In the genomic region with DNA sequence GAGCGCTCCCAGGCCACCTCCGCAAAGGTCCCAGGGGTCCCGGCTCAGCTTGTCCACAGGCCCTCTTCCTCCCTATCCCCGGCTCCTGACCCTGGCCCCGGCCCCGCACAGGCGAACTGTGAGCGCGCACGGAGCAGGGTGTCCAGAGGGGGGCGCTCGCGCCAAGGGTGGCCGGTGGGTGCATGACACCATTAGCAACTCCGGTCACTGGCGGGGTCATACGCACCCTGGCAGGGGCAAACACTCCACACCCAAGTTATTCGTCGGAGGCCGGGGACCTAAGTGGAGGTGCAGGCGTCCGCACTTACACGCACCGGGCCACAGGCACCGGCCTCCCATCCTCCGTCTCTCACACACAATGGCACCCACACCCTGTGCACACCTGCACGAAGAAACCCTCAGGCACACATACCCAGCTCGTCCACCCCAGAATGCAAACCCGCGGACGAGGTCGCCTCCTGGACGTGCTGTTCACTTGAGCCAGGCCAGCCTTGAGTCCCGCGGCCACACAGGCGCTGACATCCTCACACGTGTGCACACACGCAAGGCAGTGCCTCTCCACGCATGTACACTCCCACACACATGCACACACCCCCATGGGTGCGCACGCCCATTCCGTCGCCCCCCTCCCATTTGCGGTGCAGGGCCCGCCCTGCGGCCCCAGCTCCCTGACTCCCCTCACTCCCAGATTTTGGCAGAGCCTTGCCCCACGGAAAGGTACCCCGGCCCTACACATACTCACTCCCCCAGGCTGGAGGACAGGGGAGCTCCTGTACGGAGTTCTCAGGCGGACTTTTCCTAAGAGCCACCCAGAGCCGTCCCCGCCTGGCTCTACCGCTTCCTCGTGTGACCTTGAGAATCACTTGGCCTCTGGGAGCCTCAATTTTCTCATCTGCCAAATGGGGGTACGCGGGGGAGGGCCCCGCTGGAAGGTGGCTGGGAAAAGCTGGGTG, we compare ENCODE assay signal across 1 cellular context.
TF ChIP-seq lines count a peak whose summit lies in the region.

RASGRP2 (minus strand) TSS at position 552 of the 953 bp plus-strand sequence. CDS start 1,276 bp downstream, outside the sequence.

TF ChIP-seq in HEK293, 187 proteins besides CTCF, POLR2A, EP300 and RAD21 (continued from another document and continues in another):
- TF ChIP-seq ZNF776 (tag by site-specific recombination; IDR thresholded peaks at IDR 0.05; ENCODE audit: borderline replicate concordance) (no peak), SP7 (tag by site-specific recombination; IDR thresholded peaks at IDR 0.05) (no peak), ZFP37 (tag by site-specific recombination; IDR thresholded peaks at IDR 0.05) (no peak), ZNF571 (tag by site-specific recombination; IDR thresholded peaks at IDR 0.05) (no peak), KLF16 (tag by site-specific recombination; IDR thresholded peaks at IDR 0.05) (no peak), ZNF423 (tag by site-specific recombination; IDR thresholded peaks at IDR 0.05) (peak; percentile 86), MZF1 (tag by site-specific recombination; IDR thresholded peaks at IDR 0.05; ENCODE audit: borderline replicate concordance) (no peak), ZNF24 (tag by site-specific recombination; IDR thresholded peaks at IDR 0.05) (no peak), ZNF280C (tag by site-specific recombination; IDR thresholded peaks at IDR 0.05) (no peak), ZNF416 (tag by site-specific recombination; IDR thresholded peaks at IDR 0.05) (no peak), GFI1B (tag by site-specific recombination; IDR thresholded peaks at IDR 0.05) (no peak), HOXC10 (CRISPR knock-in tag; IDR thresholded peaks at IDR 0.05) (no peak), ZSCAN30 (tag by site-specific recombination; IDR thresholded peaks at IDR 0.05) (0 out of 2 replicates have a peak, but pooled peaks have one; percentile 29), KLF8 (tag by site-specific recombination; IDR thresholded peaks at IDR 0.05) (peak; percentile 49), ZNF16 (tag by site-specific recombination; IDR thresholded peaks at IDR 0.05; ENCODE audit: low read depth) (no peak), GLIS2 (tag by site-specific recombination; IDR thresholded peaks at IDR 0.05) (peak; percentile 82), AEBP2 (tag by site-specific recombination; IDR thresholded peaks at IDR 0.05; ENCODE audit: borderline replicate concordance) (no peak), PRDM6 (tag by site-specific recombination; IDR thresholded peaks at IDR 0.05) (no peak), ZSCAN23 (tag by site-specific recombination; IDR thresholded peaks at IDR 0.05) (no peak), ZNF660 (tag by site-specific recombination; IDR thresholded peaks at IDR 0.05) (no peak), ZNF23 (tag by site-specific recombination; IDR thresholded peaks at IDR 0.05; ENCODE audit: borderline replicate concordance) (no peak), WT1 (tag by site-specific recombination; IDR thresholded peaks at IDR 0.05) (no peak; the same call in none of the 2 replicates), GLIS1 (tag by site-specific recombination; IDR thresholded peaks at IDR 0.05) (no peak), ZNF324 (tag by site-specific recombination; IDR thresholded peaks at IDR 0.05) (no peak), PATZ1 (tag by site-specific recombination; IDR thresholded peaks at IDR 0.05) (peak; percentile 58; the same call in 1 of the 2 replicates), ZNF221 (tag by site-specific recombination; IDR thresholded peaks at IDR 0.05; ENCODE audit: borderline replicate concordance) (no peak), ZNF174 (tag by site-specific recombination; IDR thresholded peaks at IDR 0.05) (no peak), ZNF2 (tag by site-specific recombination; IDR thresholded peaks at IDR 0.05) (no peak; the same call in 1 of the 2 replicates), ZNF521 (tag by site-specific recombination; IDR thresholded peaks at IDR 0.05) (no peak), GLI4 (tag by site-specific recombination; IDR thresholded peaks at IDR 0.05) (no peak), ZNF514 (tag by site-specific recombination; IDR thresholded peaks at IDR 0.05) (no peak), ZNF785 (tag by site-specific recombination; IDR thresholded peaks at IDR 0.05) (no peak), ZNF223 (tag by site-specific recombination; IDR thresholded peaks at IDR 0.05) (no peak), ZNF114 (tag by site-specific recombination; IDR thresholded peaks at IDR 0.05) (no peak), BCL6B (tag by site-specific recombination; IDR thresholded peaks at IDR 0.05) (no peak), OVOL3 (tag by site-specific recombination; IDR thresholded peaks at IDR 0.05) (no peak), ZNF654 (tag by site-specific recombination; IDR thresholded peaks at IDR 0.05; ENCODE audit: low read depth) (peak; percentile 58), ZNF501 (tag by site-specific recombination; IDR thresholded peaks at IDR 0.05) (no peak; the same call in 1 of the 2 replicates)
- TF ChIP-seq, protein P1, sequence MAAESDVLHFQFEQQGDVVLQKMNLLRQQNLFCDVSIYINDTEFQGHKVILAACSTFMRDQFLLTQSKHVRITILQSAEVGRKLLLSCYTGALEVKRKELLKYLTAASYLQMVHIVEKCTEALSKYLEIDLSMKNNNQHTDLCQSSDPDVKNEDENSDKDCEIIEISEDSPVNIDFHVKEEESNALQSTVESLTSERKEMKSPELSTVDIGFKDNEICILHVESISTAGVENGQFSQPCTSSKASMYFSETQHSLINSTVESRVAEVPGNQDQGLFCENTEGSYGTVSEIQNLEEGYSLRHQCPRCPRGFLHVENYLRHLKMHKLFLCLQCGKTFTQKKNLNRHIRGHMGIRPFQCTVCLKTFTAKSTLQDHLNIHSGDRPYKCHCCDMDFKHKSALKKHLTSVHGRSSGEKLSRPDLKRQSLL (tag by site-specific recombination; IDR thresholded peaks at IDR 0.05): 0 out of 2 replicates have a peak, but pooled peaks have one; percentile 49
- TF ChIP-seq, protein P2, sequence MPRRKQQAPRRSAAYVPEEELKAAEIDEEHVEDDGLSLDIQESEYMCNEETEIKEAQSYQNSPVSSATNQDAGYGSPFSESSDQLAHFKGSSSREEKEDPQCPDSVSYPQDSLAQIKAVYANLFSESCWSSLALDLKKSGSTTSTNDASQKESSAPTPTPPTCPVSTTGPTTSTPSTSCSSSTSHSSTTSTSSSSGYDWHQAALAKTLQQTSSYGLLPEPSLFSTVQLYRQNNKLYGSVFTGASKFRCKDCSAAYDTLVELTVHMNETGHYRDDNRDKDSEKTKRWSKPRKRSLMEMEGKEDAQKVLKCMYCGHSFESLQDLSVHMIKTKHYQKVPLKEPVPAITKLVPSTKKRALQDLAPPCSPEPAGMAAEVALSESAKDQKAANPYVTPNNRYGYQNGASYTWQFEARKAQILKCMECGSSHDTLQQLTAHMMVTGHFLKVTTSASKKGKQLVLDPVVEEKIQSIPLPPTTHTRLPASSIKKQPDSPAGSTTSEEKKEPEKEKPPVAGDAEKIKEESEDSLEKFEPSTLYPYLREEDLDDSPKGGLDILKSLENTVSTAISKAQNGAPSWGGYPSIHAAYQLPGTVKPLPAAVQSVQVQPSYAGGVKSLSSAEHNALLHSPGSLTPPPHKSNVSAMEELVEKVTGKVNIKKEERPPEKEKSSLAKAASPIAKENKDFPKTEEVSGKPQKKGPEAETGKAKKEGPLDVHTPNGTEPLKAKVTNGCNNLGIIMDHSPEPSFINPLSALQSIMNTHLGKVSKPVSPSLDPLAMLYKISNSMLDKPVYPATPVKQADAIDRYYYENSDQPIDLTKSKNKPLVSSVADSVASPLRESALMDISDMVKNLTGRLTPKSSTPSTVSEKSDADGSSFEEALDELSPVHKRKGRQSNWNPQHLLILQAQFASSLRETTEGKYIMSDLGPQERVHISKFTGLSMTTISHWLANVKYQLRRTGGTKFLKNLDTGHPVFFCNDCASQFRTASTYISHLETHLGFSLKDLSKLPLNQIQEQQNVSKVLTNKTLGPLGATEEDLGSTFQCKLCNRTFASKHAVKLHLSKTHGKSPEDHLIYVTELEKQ (tag by site-specific recombination; IDR thresholded peaks at IDR 0.05; ENCODE audit: borderline replicate concordance): no peak
- TF ChIP-seq, protein P3, sequence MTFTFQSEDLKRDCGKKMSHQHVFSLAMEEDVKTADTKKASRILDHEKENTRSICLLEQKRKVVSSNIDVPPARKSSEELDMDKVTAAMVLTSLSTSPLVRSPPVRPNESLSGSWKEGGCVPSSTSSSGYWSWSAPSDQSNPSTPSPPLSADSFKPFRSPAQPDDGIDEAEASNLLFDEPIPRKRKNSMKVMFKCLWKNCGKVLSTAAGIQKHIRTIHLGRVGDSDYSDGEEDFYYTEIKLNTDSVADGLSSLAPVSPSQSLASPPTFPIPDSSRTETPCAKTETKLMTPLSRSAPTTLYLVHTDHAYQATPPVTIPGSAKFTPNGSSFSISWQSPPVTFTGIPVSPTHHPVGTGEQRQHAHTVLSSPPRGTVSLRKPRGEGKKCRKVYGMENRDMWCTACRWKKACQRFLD (tag by site-specific recombination; IDR thresholded peaks at IDR 0.05): no peak
- TF ChIP-seq, protein P4, sequence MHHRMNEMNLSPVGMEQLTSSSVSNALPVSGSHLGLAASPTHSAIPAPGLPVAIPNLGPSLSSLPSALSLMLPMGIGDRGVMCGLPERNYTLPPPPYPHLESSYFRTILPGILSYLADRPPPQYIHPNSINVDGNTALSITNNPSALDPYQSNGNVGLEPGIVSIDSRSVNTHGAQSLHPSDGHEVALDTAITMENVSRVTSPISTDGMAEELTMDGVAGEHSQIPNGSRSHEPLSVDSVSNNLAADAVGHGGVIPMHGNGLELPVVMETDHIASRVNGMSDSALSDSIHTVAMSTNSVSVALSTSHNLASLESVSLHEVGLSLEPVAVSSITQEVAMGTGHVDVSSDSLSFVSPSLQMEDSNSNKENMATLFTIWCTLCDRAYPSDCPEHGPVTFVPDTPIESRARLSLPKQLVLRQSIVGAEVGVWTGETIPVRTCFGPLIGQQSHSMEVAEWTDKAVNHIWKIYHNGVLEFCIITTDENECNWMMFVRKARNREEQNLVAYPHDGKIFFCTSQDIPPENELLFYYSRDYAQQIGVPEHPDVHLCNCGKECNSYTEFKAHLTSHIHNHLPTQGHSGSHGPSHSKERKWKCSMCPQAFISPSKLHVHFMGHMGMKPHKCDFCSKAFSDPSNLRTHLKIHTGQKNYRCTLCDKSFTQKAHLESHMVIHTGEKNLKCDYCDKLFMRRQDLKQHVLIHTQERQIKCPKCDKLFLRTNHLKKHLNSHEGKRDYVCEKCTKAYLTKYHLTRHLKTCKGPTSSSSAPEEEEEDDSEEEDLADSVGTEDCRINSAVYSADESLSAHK (tag by site-specific recombination; IDR thresholded peaks at IDR 0.05): no peak
